Comparison of ENCODE assay signal across 1 cellular context in the genomic region with DNA sequence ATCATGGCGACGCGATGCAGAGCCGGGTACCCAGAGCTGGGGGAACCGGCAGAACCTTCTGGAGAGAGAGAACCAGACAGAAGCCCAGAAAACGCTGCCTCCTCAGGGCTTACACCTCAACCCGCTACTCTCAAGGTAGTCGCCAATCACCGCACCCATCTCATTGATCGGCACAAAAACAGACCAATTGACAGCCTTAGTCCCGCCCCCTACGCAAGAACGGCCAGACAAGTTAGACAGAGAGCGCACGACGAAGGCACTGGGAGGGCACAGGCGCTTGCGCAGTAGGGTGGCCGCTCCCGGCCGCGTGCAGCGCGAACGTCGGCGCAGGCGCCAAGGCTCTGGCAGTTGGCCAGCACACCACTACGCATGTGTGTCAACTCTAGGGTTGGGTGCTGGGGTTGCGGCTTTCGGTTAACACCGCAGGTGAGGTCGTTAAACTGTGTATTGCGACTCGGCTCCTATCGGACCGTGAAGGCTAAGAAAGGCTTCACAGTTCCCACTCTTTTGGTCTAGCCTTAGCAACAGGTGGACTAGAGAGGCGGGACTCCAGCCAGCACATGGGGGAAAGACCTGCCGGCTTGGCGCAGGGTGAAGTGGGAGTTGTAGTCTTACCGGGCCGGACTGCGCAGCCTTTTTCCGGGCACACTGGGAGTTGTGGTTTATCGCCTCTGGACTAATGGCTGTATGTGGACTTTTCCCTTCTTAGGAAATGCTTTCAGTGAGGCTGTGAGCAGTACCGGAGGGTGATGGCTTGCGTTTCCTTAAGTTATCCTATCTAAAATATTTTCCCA.
TF ChIP-seq lines count a peak whose summit lies in the region.

A gene (minus strand): TSS at position 113 of the 794 bp plus-strand sequence. CDS start 108 bp downstream, at position 5.
A gene (plus strand): TSS at position 347 of the 794 bp plus-strand sequence. CDS start 1,232 bp downstream, outside the sequence.

TF ChIP-seq in K562, 482 proteins besides CTCF, POLR2A, EP300 and RAD21 (continued from another document):
- TF ChIP-seq, protein P1, sequence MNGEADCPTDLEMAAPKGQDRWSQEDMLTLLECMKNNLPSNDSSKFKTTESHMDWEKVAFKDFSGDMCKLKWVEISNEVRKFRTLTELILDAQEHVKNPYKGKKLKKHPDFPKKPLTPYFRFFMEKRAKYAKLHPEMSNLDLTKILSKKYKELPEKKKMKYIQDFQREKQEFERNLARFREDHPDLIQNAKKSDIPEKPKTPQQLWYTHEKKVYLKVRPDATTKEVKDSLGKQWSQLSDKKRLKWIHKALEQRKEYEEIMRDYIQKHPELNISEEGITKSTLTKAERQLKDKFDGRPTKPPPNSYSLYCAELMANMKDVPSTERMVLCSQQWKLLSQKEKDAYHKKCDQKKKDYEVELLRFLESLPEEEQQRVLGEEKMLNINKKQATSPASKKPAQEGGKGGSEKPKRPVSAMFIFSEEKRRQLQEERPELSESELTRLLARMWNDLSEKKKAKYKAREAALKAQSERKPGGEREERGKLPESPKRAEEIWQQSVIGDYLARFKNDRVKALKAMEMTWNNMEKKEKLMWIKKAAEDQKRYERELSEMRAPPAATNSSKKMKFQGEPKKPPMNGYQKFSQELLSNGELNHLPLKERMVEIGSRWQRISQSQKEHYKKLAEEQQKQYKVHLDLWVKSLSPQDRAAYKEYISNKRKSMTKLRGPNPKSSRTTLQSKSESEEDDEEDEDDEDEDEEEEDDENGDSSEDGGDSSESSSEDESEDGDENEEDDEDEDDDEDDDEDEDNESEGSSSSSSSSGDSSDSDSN (IDR thresholded peaks at IDR 0.05; ENCODE audit: borderline replicate concordance in 1 of 2, low read depth in 2 of 2, low read length in 2 of 2), result no peak
- TF ChIP-seq HOXB6 (CRISPR knock-in tag; IDR thresholded peaks at IDR 0.05; ENCODE audit: borderline replicate concordance), result no peak
- TF ChIP-seq ZNF830 (CRISPR knock-in tag; IDR thresholded peaks at IDR 0.05), result no peak
- TF ChIP-seq NFE2L1 (tag; IDR thresholded peaks at IDR 0.05; ENCODE audit: borderline replicate concordance, low read depth), result no peak
- TF ChIP-seq ZNF311 (CRISPR knock-in tag; IDR thresholded peaks at IDR 0.05), result no peak
- TF ChIP-seq, protein P2, sequence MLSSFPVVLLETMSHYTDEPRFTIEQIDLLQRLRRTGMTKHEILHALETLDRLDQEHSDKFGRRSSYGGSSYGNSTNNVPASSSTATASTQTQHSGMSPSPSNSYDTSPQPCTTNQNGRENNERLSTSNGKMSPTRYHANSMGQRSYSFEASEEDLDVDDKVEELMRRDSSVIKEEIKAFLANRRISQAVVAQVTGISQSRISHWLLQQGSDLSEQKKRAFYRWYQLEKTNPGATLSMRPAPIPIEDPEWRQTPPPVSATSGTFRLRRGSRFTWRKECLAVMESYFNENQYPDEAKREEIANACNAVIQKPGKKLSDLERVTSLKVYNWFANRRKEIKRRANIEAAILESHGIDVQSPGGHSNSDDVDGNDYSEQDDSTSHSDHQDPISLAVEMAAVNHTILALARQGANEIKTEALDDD (IDR thresholded peaks at IDR 0.05), result no peak
- TF ChIP-seq HNRNPL (IDR thresholded peaks at IDR 0.05; ENCODE audit: low read depth, low read length), result no peak
- TF ChIP-seq, protein P3, sequence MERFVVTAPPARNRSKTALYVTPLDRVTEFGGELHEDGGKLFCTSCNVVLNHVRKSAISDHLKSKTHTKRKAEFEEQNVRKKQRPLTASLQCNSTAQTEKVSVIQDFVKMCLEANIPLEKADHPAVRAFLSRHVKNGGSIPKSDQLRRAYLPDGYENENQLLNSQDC (CRISPR knock-in tag; IDR thresholded peaks at IDR 0.05), result no peak
- TF ChIP-seq RUNX1 (IDR thresholded peaks at IDR 0.05; ENCODE audit: low read depth), result no peak
- no peak for TF ChIP-seq ZNF253 (CRISPR knock-in tag; conservative IDR thresholded peaks at IDR 0.05)
- TF ChIP-seq HDAC1 (IDR thresholded peaks at IDR 0.05), result peak in 1 of 2 experiments; percentile 88; a peak in 2 of 4 replicates
- TF ChIP-seq ZNF23 (CRISPR knock-in tag; IDR thresholded peaks at IDR 0.05), result no peak
- TF ChIP-seq, protein P4, sequence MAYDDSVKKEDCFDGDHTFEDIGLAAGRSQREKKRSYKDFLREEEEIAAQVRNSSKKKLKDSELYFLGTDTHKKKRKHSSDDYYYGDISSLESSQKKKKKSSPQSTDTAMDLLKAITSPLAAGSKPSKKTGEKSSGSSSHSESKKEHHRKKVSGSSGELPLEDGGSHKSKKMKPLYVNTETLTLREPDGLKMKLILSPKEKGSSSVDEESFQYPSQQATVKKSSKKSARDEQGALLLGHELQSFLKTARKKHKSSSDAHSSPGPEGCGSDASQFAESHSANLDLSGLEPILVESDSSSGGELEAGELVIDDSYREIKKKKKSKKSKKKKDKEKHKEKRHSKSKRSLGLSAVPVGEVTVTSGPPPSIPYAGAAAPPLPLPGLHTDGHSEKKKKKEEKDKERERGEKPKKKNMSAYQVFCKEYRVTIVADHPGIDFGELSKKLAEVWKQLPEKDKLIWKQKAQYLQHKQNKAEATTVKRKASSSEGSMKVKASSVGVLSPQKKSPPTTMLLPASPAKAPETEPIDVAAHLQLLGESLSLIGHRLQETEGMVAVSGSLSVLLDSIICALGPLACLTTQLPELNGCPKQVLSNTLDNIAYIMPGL (CRISPR knock-in tag; IDR thresholded peaks at IDR 0.05), result 0 out of 2 replicates have a peak, but pooled peaks have one; percentile 69
- TF ChIP-seq, protein P5, sequence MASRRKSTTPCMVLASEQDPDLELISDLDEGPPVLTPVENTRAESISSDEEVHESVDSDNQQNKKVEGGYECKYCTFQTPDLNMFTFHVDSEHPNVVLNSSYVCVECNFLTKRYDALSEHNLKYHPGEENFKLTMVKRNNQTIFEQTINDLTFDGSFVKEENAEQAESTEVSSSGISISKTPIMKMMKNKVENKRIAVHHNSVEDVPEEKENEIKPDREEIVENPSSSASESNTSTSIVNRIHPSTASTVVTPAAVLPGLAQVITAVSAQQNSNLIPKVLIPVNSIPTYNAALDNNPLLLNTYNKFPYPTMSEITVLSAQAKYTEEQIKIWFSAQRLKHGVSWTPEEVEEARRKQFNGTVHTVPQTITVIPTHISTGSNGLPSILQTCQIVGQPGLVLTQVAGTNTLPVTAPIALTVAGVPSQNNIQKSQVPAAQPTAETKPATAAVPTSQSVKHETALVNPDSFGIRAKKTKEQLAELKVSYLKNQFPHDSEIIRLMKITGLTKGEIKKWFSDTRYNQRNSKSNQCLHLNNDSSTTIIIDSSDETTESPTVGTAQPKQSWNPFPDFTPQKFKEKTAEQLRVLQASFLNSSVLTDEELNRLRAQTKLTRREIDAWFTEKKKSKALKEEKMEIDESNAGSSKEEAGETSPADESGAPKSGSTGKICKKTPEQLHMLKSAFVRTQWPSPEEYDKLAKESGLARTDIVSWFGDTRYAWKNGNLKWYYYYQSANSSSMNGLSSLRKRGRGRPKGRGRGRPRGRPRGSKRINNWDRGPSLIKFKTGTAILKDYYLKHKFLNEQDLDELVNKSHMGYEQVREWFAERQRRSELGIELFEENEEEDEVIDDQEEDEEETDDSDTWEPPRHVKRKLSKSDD (conservative IDR thresholded peaks at IDR 0.05; ENCODE audit: low read length), result no peak
- TF ChIP-seq NFIC (IDR thresholded peaks at IDR 0.05), result peak; percentile 99
- TF ChIP-seq, protein P6, sequence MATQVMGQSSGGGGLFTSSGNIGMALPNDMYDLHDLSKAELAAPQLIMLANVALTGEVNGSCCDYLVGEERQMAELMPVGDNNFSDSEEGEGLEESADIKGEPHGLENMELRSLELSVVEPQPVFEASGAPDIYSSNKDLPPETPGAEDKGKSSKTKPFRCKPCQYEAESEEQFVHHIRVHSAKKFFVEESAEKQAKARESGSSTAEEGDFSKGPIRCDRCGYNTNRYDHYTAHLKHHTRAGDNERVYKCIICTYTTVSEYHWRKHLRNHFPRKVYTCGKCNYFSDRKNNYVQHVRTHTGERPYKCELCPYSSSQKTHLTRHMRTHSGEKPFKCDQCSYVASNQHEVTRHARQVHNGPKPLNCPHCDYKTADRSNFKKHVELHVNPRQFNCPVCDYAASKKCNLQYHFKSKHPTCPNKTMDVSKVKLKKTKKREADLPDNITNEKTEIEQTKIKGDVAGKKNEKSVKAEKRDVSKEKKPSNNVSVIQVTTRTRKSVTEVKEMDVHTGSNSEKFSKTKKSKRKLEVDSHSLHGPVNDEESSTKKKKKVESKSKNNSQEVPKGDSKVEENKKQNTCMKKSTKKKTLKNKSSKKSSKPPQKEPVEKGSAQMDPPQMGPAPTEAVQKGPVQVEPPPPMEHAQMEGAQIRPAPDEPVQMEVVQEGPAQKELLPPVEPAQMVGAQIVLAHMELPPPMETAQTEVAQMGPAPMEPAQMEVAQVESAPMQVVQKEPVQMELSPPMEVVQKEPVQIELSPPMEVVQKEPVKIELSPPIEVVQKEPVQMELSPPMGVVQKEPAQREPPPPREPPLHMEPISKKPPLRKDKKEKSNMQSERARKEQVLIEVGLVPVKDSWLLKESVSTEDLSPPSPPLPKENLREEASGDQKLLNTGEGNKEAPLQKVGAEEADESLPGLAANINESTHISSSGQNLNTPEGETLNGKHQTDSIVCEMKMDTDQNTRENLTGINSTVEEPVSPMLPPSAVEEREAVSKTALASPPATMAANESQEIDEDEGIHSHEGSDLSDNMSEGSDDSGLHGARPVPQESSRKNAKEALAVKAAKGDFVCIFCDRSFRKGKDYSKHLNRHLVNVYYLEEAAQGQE (CRISPR knock-in tag; IDR thresholded peaks at IDR 0.05; ENCODE audit: low read depth), result no peak
- TF ChIP-seq NEUROD1 (IDR thresholded peaks at IDR 0.05; ENCODE audit: borderline replicate concordance, low read depth, low read length, partially characterized antibody), result peak; percentile 98
- no peak for TF ChIP-seq LEF1 (IDR thresholded peaks at IDR 0.05)
- TF ChIP-seq, protein P7, sequence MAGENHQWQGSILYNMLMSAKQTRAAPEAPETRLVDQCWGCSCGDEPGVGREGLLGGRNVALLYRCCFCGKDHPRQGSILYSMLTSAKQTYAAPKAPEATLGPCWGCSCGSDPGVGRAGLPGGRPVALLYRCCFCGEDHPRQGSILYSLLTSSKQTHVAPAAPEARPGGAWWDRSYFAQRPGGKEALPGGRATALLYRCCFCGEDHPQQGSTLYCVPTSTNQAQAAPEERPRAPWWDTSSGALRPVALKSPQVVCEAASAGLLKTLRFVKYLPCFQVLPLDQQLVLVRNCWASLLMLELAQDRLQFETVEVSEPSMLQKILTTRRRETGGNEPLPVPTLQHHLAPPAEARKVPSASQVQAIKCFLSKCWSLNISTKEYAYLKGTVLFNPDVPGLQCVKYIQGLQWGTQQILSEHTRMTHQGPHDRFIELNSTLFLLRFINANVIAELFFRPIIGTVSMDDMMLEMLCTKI (IDR thresholded peaks at IDR 0.05; ENCODE audit: partially characterized antibody), result no peak
